18 cellular contexts compared by ENCODE assay signal in the genomic region with DNA sequence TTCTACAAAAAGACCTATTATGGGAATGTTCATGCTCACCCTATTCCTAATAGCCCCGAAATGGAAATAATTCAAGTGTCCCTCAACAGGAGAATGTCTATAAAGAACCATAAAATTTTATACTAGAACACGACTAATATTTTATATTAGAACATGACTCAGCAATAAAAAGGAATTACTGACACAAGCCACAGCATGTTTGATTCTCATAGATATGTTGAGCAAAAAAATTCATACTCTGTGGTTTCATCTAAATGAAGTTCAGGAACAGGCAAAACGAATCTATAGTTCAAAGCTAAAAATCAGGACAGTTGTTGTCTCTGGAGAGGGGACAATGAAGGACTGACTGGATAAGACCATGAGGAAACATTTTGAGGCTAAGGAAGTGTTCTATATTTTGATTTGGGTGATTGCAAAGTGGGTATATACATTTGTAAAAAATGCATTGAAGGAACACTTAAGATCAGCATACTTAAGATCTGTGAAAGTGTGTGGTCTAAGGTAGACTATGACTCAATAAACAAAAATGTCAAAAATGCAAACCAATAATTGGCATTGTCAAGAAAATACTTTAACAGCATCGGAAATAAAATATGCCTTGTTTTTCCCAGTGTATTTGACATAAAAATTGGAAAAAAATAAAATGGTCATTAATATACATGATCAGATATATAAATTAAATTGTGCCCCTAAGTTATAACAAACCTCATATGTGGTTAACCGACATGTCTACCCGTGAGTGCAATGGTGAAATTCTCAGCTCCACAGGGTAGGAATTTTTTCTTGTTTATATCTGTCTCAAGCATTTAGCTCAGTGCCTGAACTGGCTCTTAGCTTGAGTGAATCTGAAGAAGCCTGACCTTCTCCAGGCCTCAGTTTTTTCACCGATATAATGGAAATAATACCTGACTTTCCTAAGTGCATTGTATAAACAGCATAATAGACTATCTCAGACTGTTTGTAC.
DNase-seq lines count a peak whose midpoint lies in the region; ATAC-seq and TF ChIP-seq lines count a peak whose summit lies in the region.
"Had no signal": no experiment of that assay in that cellular context is flagged by ENCODE, and none has a peak within 500 bp of the region (broad histone marks: within the 10 kb centered on the region; RNA-seq: fewer than 3 reads in every experiment).

No MANE protein-coding gene starts in this region.

- POLR2A ChIA-PET in activated CD4-positive, alpha-beta T cell treated with anti-CD3 and anti-CD28 coated beads, Interleukin-2, amount 10 ng/mL, durations not matched to agents 7 days and 5 days (lab: Charles Lee): no interaction called here

- TF ChIP-seq EP300 in Ishikawa (IDR thresholded peaks at IDR 0.05; ENCODE audit: borderline replicate concordance): no peak

- H3K36me3 Mint-ChIP-seq in activated CD4-positive, alpha-beta T cell treated with anti-CD3 and anti-CD28 coated beads, Interleukin-2, amount 10 ng/mL, durations not matched to agents 7 days and 5 days (ENCODE audit: low read depth): no peaks in the 10 kb centered on the region

- no peak overlapping the region for H3K4me3 Mint-ChIP-seq in activated CD4-positive, alpha-beta T cell treated with anti-CD3 and anti-CD28 coated beads, Interleukin-2, amount 10 ng/mL, durations not matched to agents 7 days and 5 days
- H3K4me3 Mint-ChIP-seq: activated T-helper 17 cell treated with anti-CD3 and anti-CD28 coated beads, Interleukin-2, amount 50 U/mL, for 72 hours; CD4-positive, alpha-beta T cell had no signal

- no peaks in the 10 kb centered on the region for H3K4me1 Mint-ChIP-seq in activated CD4-positive, alpha-beta T cell treated with anti-CD3 and anti-CD28 coated beads, Interleukin-2, amount 10 ng/mL, durations not matched to agents 7 days and 5 days
- H3K4me1 Mint-ChIP-seq: activated T-helper 17 cell treated with anti-CD3 and anti-CD28 coated beads, Interleukin-2, amount 50 U/mL, for 72 hours had no signal

- ATAC-seq in HG02970 (IDR thresholded peaks at IDR 0.05; ENCODE audit: low FRiP score, unreplicated experiment) (no peak), GM21576 (IDR thresholded peaks at IDR 0.05; ENCODE audit: unreplicated experiment) (no peak), HG03159 (IDR thresholded peaks at IDR 0.05; ENCODE audit: unreplicated experiment) (no peak)
- ATAC-seq: activated T-helper 17 cell treated with anti-CD3 and anti-CD28 coated beads, Interleukin-2, amount 50 U/mL, for 72 hours; mucosa of descending colon had no signal

- no peaks in the 10 kb centered on the region for H3K27me3 Mint-ChIP-seq in activated CD4-positive, alpha-beta T cell treated with anti-CD3 and anti-CD28 coated beads, Interleukin-2, amount 10 ng/mL, durations not matched to agents 7 days and 5 days
- H3K27me3 Mint-ChIP-seq: CD4-positive, alpha-beta T cell had no signal

- in situ Hi-C loops in ACHN (cut with HindIII; ENCODE audit: low pct_ligation_motif_present, low pct_unique_long_range_greater_than_20kb, low sequenced_read_pairs) (no loop called here), astrocyte of the spinal cord (cut with HindIII; ENCODE audit: low sequenced_read_pairs) (no loop called here)

- TF ChIP-seq RAD21 in Ishikawa (IDR thresholded peaks at IDR 0.05; ENCODE audit: low read depth): no peak

- no peak overlapping the region for H3K4me3 ChIP-seq in astrocyte of the spinal cord (ENCODE audit: low read depth, low read length)
- H3K4me3 ChIP-seq: mucosa of descending colon, tibial nerve had no signal

- peak; percentile 49 for DNase-seq in ACHN
- DNase-seq in astrocyte of the spinal cord (ENCODE audit: low read depth, low spot score): peak; percentile 84
- DNase-seq in kidney glomerular epithelial cell (lab: John Stamatoyannopoulos, UW): peak; percentile 58
- no peak for DNase-seq in activated CD4-positive, alpha-beta T cell treated with anti-CD3 and anti-CD28 coated beads, Interleukin-2, amount 10 ng/mL, durations not matched to agents 7 days and 5 days
- DNase-seq: activated CD4-positive, CD25-positive, alpha-beta regulatory T cell treated with anti-CD3 and anti-CD28 coated beads, Interleukin-2, amount 50 U/mL, for 72 hours; CD4-positive, alpha-beta T cell; foreskin fibroblast; mucosa of descending colon; NCI-H1105; retina; stimulated activated naive CD4-positive, alpha-beta T cell; T1000 had no signal

- CTCF ChIA-PET in activated CD4-positive, alpha-beta T cell treated with anti-CD3 and anti-CD28 coated beads, Interleukin-2, amount 10 ng/mL, durations not matched to agents 7 days and 5 days (lab: Charles Lee): no interaction called here

- no peaks in the 10 kb centered on the region for H3K9me3 Mint-ChIP-seq in activated CD4-positive, alpha-beta T cell treated with anti-CD3 and anti-CD28 coated beads, Interleukin-2, amount 10 ng/mL, durations not matched to agents 7 days and 5 days
- H3K9me3 Mint-ChIP-seq: activated T-helper 17 cell treated with anti-CD3 and anti-CD28 coated beads, Interleukin-2, amount 50 U/mL, for 72 hours; CD4-positive, alpha-beta T cell had no signal

- no peak overlapping the region for H3K27ac Mint-ChIP-seq in activated CD4-positive, alpha-beta T cell treated with anti-CD3 and anti-CD28 coated beads, Interleukin-2, amount 10 ng/mL, durations not matched to agents 7 days and 5 days
- H3K27ac Mint-ChIP-seq: activated T-helper 17 cell treated with anti-CD3 and anti-CD28 coated beads, Interleukin-2, amount 50 U/mL, for 72 hours; CD4-positive, alpha-beta T cell had no signal

- no peak for TF ChIP-seq CTCF in astrocyte of the spinal cord (IDR thresholded peaks at IDR 0.05; ENCODE audit: low read depth, low read length)

TF ChIP-seq in Ishikawa, 13 proteins besides CTCF, POLR2A, EP300 and RAD21:
- no peak for TF ChIP-seq EGR1 (IDR thresholded peaks at IDR 0.05)
- TF ChIP-seq TEAD4 (IDR thresholded peaks at IDR 0.05): peak; percentile 82
TF ChIP-seq in Ishikawa: peak in this region for 1.
